ENCODE assay signal across 1 cellular context in the genomic region with DNA sequence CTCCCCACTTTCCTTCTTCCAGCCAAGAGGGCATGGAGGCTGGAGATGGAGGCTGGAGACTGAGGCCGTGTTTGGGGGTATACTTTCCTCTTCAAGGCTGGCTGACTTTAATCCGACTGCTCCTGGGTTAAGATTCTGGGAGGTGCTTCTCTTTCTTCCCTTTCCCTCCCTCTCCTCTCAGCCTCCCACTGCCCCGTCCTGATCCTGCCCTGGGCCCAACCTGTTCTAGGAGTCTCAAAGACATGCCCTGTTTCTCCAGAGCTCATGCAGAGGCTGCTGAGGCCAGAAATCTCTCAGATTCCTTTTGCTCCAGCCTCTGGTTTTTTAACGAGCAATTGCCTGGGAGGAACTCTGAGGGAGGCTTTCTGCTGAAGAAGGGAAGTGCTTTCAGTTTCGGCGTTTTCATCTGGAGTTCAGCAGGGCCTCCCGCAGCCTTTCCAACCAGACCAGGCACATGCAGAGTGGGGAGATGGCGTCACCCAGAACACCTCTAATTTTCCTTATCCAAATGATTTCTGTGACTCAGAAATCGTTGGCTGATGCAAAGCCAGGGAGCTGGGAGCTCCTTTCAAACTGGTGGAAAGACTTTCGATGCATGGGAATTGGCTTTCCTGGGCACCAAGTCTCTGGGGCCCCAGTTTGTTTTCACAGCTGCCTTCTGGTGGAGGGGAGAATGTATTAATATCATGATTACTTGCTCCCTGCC.
TF ChIP-seq lines count a peak whose summit lies in the region.

No MANE protein-coding gene starts in this region.

TF ChIP-seq in GM23338, 12 proteins besides CTCF, POLR2A, EP300 and RAD21 (continued from another document):
- TF ChIP-seq, protein P1, sequence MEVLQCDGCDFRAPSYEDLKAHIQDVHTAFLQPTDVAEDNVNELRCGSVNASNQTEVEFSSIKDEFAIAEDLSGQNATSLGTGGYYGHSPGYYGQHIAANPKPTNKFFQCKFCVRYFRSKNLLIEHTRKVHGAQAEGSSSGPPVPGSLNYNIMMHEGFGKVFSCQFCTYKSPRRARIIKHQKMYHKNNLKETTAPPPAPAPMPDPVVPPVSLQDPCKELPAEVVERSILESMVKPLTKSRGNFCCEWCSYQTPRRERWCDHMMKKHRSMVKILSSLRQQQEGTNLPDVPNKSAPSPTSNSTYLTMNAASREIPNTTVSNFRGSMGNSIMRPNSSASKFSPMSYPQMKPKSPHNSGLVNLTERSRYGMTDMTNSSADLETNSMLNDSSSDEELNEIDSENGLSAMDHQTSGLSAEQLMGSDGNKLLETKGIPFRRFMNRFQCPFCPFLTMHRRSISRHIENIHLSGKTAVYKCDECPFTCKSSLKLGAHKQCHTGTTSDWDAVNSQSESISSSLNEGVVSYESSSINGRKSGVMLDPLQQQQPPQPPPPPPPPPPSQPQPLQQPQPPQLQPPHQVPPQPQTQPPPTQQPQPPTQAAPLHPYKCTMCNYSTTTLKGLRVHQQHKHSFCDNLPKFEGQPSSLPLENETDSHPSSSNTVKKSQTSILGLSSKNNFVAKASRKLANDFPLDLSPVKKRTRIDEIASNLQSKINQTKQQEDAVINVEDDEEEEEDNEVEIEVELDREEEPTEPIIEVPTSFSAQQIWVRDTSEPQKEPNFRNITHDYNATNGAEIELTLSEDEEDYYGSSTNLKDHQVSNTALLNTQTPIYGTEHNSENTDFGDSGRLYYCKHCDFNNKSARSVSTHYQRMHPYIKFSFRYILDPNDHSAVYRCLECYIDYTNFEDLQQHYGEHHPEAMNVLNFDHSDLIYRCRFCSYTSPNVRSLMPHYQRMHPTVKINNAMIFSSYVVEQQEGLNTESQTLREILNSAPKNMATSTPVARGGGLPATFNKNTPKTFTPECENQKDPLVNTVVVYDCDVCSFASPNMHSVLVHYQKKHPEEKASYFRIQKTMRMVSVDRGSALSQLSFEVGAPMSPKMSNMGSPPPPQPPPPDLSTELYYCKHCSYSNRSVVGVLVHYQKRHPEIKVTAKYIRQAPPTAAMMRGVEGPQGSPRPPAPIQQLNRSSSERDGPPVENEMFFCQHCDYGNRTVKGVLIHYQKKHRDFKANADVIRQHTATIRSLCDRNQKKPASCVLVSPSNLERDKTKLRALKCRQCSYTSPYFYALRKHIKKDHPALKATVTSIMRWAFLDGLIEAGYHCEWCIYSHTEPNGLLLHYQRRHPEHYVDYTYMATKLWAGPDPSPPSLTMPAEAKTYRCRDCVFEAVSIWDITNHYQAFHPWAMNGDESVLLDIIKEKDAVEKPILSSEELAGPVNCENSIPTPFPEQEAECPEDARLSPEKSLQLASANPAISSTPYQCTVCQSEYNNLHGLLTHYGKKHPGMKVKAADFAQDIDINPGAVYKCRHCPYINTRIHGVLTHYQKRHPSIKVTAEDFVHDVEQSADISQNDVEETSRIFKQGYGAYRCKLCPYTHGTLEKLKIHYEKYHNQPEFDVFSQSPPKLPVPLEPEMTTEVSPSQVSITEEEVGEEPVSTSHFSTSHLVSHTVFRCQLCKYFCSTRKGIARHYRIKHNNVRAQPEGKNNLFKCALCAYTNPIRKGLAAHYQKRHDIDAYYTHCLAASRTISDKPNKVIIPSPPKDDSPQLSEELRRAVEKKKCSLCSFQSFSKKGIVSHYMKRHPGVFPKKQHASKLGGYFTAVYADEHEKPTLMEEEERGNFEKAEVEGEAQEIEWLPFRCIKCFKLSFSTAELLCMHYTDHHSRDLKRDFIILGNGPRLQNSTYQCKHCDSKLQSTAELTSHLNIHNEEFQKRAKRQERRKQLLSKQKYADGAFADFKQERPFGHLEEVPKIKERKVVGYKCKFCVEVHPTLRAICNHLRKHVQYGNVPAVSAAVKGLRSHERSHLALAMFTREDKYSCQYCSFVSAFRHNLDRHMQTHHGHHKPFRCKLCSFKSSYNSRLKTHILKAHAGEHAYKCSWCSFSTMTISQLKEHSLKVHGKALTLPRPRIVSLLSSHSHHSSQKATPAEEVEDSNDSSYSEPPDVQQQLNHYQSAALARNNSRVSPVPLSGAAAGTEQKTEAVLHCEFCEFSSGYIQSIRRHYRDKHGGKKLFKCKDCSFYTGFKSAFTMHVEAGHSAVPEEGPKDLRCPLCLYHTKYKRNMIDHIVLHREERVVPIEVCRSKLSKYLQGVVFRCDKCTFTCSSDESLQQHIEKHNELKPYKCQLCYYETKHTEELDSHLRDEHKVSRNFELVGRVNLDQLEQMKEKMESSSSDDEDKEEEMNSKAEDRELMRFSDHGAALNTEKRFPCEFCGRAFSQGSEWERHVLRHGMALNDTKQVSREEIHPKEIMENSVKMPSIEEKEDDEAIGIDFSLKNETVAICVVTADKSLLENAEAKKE (CRISPR knock-in tag; IDR thresholded peaks at IDR 0.05), result no peak
- no peak for TF ChIP-seq STAT1 (IDR thresholded peaks at IDR 0.05; ENCODE audit: unreplicated experiment)
- TF ChIP-seq ZNF331 (CRISPR knock-in tag; IDR thresholded peaks at IDR 0.05; ENCODE audit: low read depth), result no peak
- no peak for TF ChIP-seq JUNB (IDR thresholded peaks at IDR 0.05; ENCODE audit: unreplicated experiment)
- TF ChIP-seq POLR2AphosphoS5 (IDR thresholded peaks at IDR 0.05; ENCODE audit: low read depth), result no peak
- no peak for TF ChIP-seq NANOG (IDR thresholded peaks at IDR 0.05; ENCODE audit: borderline replicate concordance)
- TF ChIP-seq EZH2 (IDR thresholded peaks at IDR 0.05; ENCODE audit: low read depth, unreplicated experiment), result no peak
TF ChIP-seq in GM23338: peak in this region for 0.
